In genomic region chr2:201450910-201451329, GRCh38 we compare ENCODE assay signal across 8 cellular contexts. TPM values are rescaled to one million over a fixed set of nuclear protein-coding genes. Genes with fewer than 3 reads are reported as not detected.
DNase-seq lines count a peak whose midpoint lies in the region; ATAC-seq and FAIRE-seq lines count a peak whose summit lies in the region.

No MANE protein-coding gene starts in this region.

- H3K4me3 Mint-ChIP-seq in activated T-helper 17 cell treated with anti-CD3 and anti-CD28 coated beads, Interleukin-2, amount 50 U/mL, for 72 hours: peak overlapping the region; percentile 98

- DNase-seq in AG20443 (ENCODE audit: low spot score) (peak; percentile 48), GM19239 (ENCODE audit: insufficient read length, low spot score) (peak; percentile 13), HTR-8/SVneo (ENCODE audit: insufficient read length, low spot score) (peak; percentile 18), hepatic stellate cell (ENCODE audit: low spot score) (peak; percentile 52), NCI-H2196 (lab: John Stamatoyannopoulos, UW; ENCODE audit: unreplicated experiment) (no peak), NCI-H2081 treated with DMSO at 0.1 percent for 48 hours (lab: John Stamatoyannopoulos, UW) (no peak)

- H3K4me1 Mint-ChIP-seq in activated T-helper 17 cell treated with anti-CD3 and anti-CD28 coated beads, Interleukin-2, amount 50 U/mL, for 72 hours: peaks cover 29% of the 10 kb centered on the region

- no peaks in the 10 kb centered on the region for H3K27me3 Mint-ChIP-seq in activated T-helper 17 cell treated with anti-CD3 and anti-CD28 coated beads, Interleukin-2, amount 50 U/mL, for 72 hours

- no peaks in the 10 kb centered on the region for H3K9me3 Mint-ChIP-seq in activated T-helper 17 cell treated with anti-CD3 and anti-CD28 coated beads, Interleukin-2, amount 50 U/mL, for 72 hours

- peak overlapping the region; percentile 95 for H3K27ac Mint-ChIP-seq in activated T-helper 17 cell treated with anti-CD3 and anti-CD28 coated beads, Interleukin-2, amount 50 U/mL, for 72 hours

- H3K36me3 Mint-ChIP-seq in activated T-helper 17 cell treated with anti-CD3 and anti-CD28 coated beads, Interleukin-2, amount 50 U/mL, for 72 hours (ENCODE audit: low read depth): peaks cover 31% of the 10 kb centered on the region

- peak overlapping the region; percentile 62 to 94 (median 87) for H3K4me3 ChIP-seq in skin epidermis

- H3K27ac ChIP-seq in skin epidermis: peak overlapping the region in 20 of 21 experiments; percentile 54 to 95 (median 88)

- ATAC-seq in activated T-helper 17 cell treated with anti-CD3 and anti-CD28 coated beads, Interleukin-2, amount 50 U/mL, for 72 hours (replicated peaks): no peak

- FAIRE-seq in GM19239 (lab: Jason Lieb, UNC) (no peak), HTR-8/SVneo (lab: Jason Lieb, UNC) (no peak)

RNA-seq across cellular contexts. Expression of gene TRAK2, which starts 0.3 kb away (rescaled TPM):
- 10 to 100 TPM; 23.2 to 27.0 TPM for total RNA-seq in activated T-helper 17 cell treated with anti-CD3 and anti-CD28 coated beads, Interleukin-2, amount 50 U/mL, for 72 hours

RNA-seq across cellular contexts. Expression of gene STRADB, which starts 0.6 kb away (rescaled TPM):
- 10 to 100 TPM; 13.6 to 14.5 TPM for total RNA-seq in activated T-helper 17 cell treated with anti-CD3 and anti-CD28 coated beads, Interleukin-2, amount 50 U/mL, for 72 hours

Comparison
In these comparisons a context has a peak if more than half of its experiments do, and no peak if none do; other contexts are left out.
1. DNase-seq: peak in AG20443 (single experiment), GM19239 (single experiment), HTR-8/SVneo (single experiment) and hepatic stellate cell (single experiment); none in NCI-H2196 (single experiment) and NCI-H2081 treated with DMSO at 0.1 percent for 48 hours (single experiment).